ENCODE assay signal across 8 cellular contexts in genomic region chr3:107117922-107118576, GRCh38.
DNase-seq lines count a peak whose midpoint lies in the region; ATAC-seq, FAIRE-seq and TF ChIP-seq lines count a peak whose summit lies in the region.

No MANE protein-coding gene starts in this region.

- no peak overlapping the region for H3K4me3 ChIP-seq in AG04449 (ENCODE audit: low read depth, low read length)
- no peak overlapping the region for H3K4me3 ChIP-seq in right cardiac atrium (ENCODE audit: low read length)

- H3K4me1 Mint-ChIP-seq in activated naive CD8-positive, alpha-beta T cell treated with anti-CD3 and anti-CD28 coated beads for 36 hours, result no peaks in the 10 kb centered on the region

- CTCF ChIA-PET in AG04449 (lab: Yijun Ruan, JAX), result interaction anchor here (0.5 to 3.9 kb wide), 49 partner anchors 8 to 1750 kb away, joined by 3 to 39 read pairs (median 4); no protein-coding TSS in a partner anchor

- POLR2A ChIA-PET in AG04449 (lab: Yijun Ruan, JAX), result interaction anchor here (0.8 kb wide), 1 partner anchor 256 kb away, joined by 4 read pairs; no protein-coding TSS in a partner anchor

- intact Hi-C loops in right cardiac atrium (cut with DNase I), result no loop called here

- H3K4me3 Mint-ChIP-seq in activated naive CD8-positive, alpha-beta T cell treated with anti-CD3 and anti-CD28 coated beads for 36 hours, result no peak overlapping the region

- H3K9me3 Mint-ChIP-seq in activated naive CD8-positive, alpha-beta T cell treated with anti-CD3 and anti-CD28 coated beads for 36 hours, result no peaks in the 10 kb centered on the region

- no peak overlapping the region for H3K27ac ChIP-seq in right cardiac atrium (ENCODE audit: low read length)

- H3K9me3 ChIP-seq in right cardiac atrium (ENCODE audit: control insufficient read depth, low read length), result no peaks in the 10 kb centered on the region

- H3K27me3 Mint-ChIP-seq in activated naive CD8-positive, alpha-beta T cell treated with anti-CD3 and anti-CD28 coated beads for 36 hours, result peaks cover 3% of the 10 kb centered on the region

- H3K4me1 ChIP-seq in right cardiac atrium (ENCODE audit: control insufficient read depth, insufficient read depth, low read length), result peaks cover 4% of the 10 kb centered on the region

- H3K36me3 Mint-ChIP-seq in activated naive CD8-positive, alpha-beta T cell treated with anti-CD3 and anti-CD28 coated beads for 36 hours, result no peaks in the 10 kb centered on the region

- DNase-seq in AG04449 (ENCODE audit: low read depth, low spot score) (peak; percentile 49), GM18507 (ENCODE audit: extremely low spot score, insufficient read length, low read depth) (no peak), NCI-H1105 treated with DMSO at 0.1 percent for 48 hours (lab: John Stamatoyannopoulos, UW) (peak; percentile 51), right cardiac atrium (peak in 2 of 3 donors; percentile 24 to 70)
- DNase-seq in activated naive CD8-positive, alpha-beta T cell treated with anti-CD3 and anti-CD28 coated beads for 36 hours, result peak; percentile 2
- DNase-seq in stimulated activated CD8-positive, alpha-beta memory T cell treated with anti-CD3 and anti-CD28 coated beads, Interleukin-4, amount 100 ng/mL, for 48 hours, result peak; percentile 25
- DNase-seq in activated T-cell treated with anti-CD3 and anti-CD28 coated beads, Interleukin-2, amount 50 U/mL, for 48 hours, result no peak
- DNase-seq in activated effector memory CD4-positive, alpha-beta T cell treated with anti-CD3 and anti-CD28 coated beads, Interleukin-2, amount 50 U/mL, for 16 hours, result no peak

- WGBS in right cardiac atrium, result 27% methylated on average over 10 of the region's 10 CpGs

- no peak overlapping the region for H3K27ac Mint-ChIP-seq in activated naive CD8-positive, alpha-beta T cell treated with anti-CD3 and anti-CD28 coated beads for 36 hours

- peak; percentile 58 for TF ChIP-seq CTCF in AG04449 (IDR thresholded peaks at IDR 0.05; ENCODE audit: insufficient read depth, low read length, missing control alignments)

- ATAC-seq in right cardiac atrium, result peak; percentile 77 to 78

- no peaks in the 10 kb centered on the region for H3K27me3 ChIP-seq in right cardiac atrium (ENCODE audit: control insufficient read depth, insufficient read depth)

- peak; percentile 41 for FAIRE-seq in GM18507 (lab: Jason Lieb, UNC)

Comparison
In these comparisons a context has a peak if more than half of its experiments do, and no peak if none do; other contexts are left out.
1. DNase-seq: peak in AG04449 (single experiment), NCI-H1105 treated with DMSO at 0.1 percent for 48 hours (single experiment), activated naive CD8-positive, alpha-beta T cell treated with anti-CD3 and anti-CD28 coated beads for 36 hours (single experiment), right cardiac atrium (2 of 3) and stimulated activated CD8-positive, alpha-beta memory T cell treated with anti-CD3 and anti-CD28 coated beads, Interleukin-4, amount 100 ng/mL, for 48 hours (single experiment); none in GM18507 (single experiment), activated T-cell treated with anti-CD3 and anti-CD28 coated beads, Interleukin-2, amount 50 U/mL, for 48 hours (0 of 2) and activated effector memory CD4-positive, alpha-beta T cell treated with anti-CD3 and anti-CD28 coated beads, Interleukin-2, amount 50 U/mL, for 16 hours (single experiment).